8 cellular contexts compared by ENCODE assay signal in genomic region chr20:32457476-32457986, GRCh38.
DNase-seq lines count a peak whose midpoint lies in the region; ATAC-seq, FAIRE-seq and TF ChIP-seq lines count a peak whose summit lies in the region.

No MANE protein-coding gene starts in this region.

- intact Hi-C loops in left colon (cut with DNase I, micrococcal nuclease), result no loop called here

- peak; percentile 71 for FAIRE-seq in GM18507 (lab: Jason Lieb, UNC)

- TF ChIP-seq CTCF in choroid plexus epithelial cell (conservative IDR thresholded peaks at IDR 0.05; ENCODE audit: low read depth, low read length), result no peak

- peak overlapping the region; percentile 56 for H3K4me3 ChIP-seq in choroid plexus epithelial cell (ENCODE audit: low read depth, low read length)

- ATAC-seq in left colon (peak; percentile 29), GM21381 (IDR thresholded peaks at IDR 0.05; ENCODE audit: unreplicated experiment) (no peak)

- peak; percentile 71 for DNase-seq in GM18507 (ENCODE audit: extremely low spot score, insufficient read length, low read depth)
- DNase-seq in NCI-H2227 (lab: John Stamatoyannopoulos, UW; ENCODE audit: unreplicated experiment), result peak; percentile 93
- DNase-seq in choroid plexus epithelial cell (ENCODE audit: low read depth), result peak; percentile 65
- peak in 1 of 2 donors; percentile 34 for DNase-seq in left colon
- DNase-seq in superior temporal gyrus (ENCODE audit: extremely low spot score), result peak; percentile 81
- DNase-seq in NCI-H748 treated with DMSO at 0.1 percent for 48 hours (lab: John Stamatoyannopoulos, UW), result no peak
- no peak for DNase-seq in DMS79 treated with DMSO at 0.1 percent for 48 hours (lab: John Stamatoyannopoulos, UW)

Comparison
In these comparisons a context has a peak if more than half of its experiments do, and no peak if none do; other contexts are left out.
1. DNase-seq: peak in GM18507 (single experiment), NCI-H2227 (single experiment), choroid plexus epithelial cell (single experiment) and superior temporal gyrus (single experiment); none in NCI-H748 treated with DMSO at 0.1 percent for 48 hours (single experiment) and DMS79 treated with DMSO at 0.1 percent for 48 hours (single experiment).